Comparison of ENCODE assay signal across 19 cellular contexts in the genomic region with DNA sequence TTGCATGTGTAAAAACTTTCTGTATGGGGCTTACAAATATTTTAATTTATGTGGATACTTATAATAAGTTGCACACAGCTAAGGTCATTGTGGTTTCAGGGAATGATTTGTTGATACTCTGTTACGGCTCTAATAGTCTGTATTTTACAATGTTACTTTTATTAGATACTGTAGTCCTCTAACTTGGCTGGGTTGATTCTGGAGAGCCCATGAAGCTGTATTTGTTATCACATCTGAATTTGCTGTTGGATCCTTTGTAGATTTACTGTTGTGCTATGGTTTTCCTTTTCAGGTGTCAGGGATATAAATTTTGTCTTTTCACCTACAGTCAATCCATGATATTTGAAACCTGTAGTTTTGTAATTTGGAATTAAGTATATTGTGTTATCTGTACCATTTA.
DNase-seq lines count a peak whose midpoint lies in the region; ATAC-seq, FAIRE-seq and TF ChIP-seq lines count a peak whose summit lies in the region.
"Had no signal": no experiment of that assay in that cellular context is flagged by ENCODE, and none has a peak within 500 bp of the region (broad histone marks: within the 10 kb centered on the region; RNA-seq: fewer than 3 reads in every experiment).

No MANE protein-coding gene starts in this region.

- no peak for TF ChIP-seq POLR2A in gastroesophageal sphincter (IDR thresholded peaks at IDR 0.05)

- peak; percentile 11 for FAIRE-seq in GM19239 (lab: Jason Lieb, UNC)

- H3K27ac ChIP-seq in GM23338 (ENCODE audit: low read depth): no peak overlapping the region
- no peak overlapping the region for H3K27ac ChIP-seq in gastroesophageal sphincter
- H3K27ac ChIP-seq: BLaER1, C4-2B, GM23248 had no signal

- peaks cover 98% of the 10 kb centered on the region for H3K79me2 ChIP-seq in GM23338 (replicated peaks; ENCODE audit: insufficient read depth)

- H3K4me3 Mint-ChIP-seq in GM23338 (no peak overlapping the region), T-helper 17 cell (no peak overlapping the region), nephron progenitor cell (no peak overlapping the region)
- H3K4me3 Mint-ChIP-seq: B cell; CD8-positive, alpha-beta T cell; H9; HFFc6 had no signal

- H3K4me3 ChIP-seq in GM23338: no peak overlapping the region
- H3K4me3 ChIP-seq in gastroesophageal sphincter: no peak overlapping the region
- H3K4me3 ChIP-seq: BLaER1, GM23248 had no signal

- no peak overlapping the region for H2AFZ ChIP-seq in GM23338
- H2AFZ ChIP-seq: GM23248 had no signal

- TF ChIP-seq CTCF in GM23338 (conservative IDR thresholded peaks at IDR 0.05; ENCODE audit: low read depth in 2 of 2): no peak
- no peak for TF ChIP-seq CTCF in nephron progenitor cell (IDR thresholded peaks at IDR 0.05)
- TF ChIP-seq CTCF in gastroesophageal sphincter (IDR thresholded peaks at IDR 0.05): no peak

- 7 to 15% methylated on average over 1 of the region's 1 CpG for WGBS in gastroesophageal sphincter (ENCODE audit: low coverage in 1 of 2), 2 donors

- no peak overlapping the region for H3K4me2 ChIP-seq in GM23338
- H3K4me2 ChIP-seq: BLaER1 had no signal

- no peak for ATAC-seq in GM23338
- ATAC-seq in T-helper 17 cell: no peak
- no peak for ATAC-seq in HG03159 (IDR thresholded peaks at IDR 0.05; ENCODE audit: unreplicated experiment)
- no peak for ATAC-seq in gastroesophageal sphincter
- ATAC-seq: CD8-positive, alpha-beta T cell; HCT116 had no signal

- no peak for TF ChIP-seq EP300 in gastroesophageal sphincter (IDR thresholded peaks at IDR 0.05)

- H3K9me3 ChIP-seq in T-helper 17 cell (ENCODE audit: control insufficient read depth, low read length, poor library complexity, severe bottlenecking) (no peaks in the 10 kb centered on the region), gastroesophageal sphincter (no peaks in the 10 kb centered on the region)
- H3K9me3 ChIP-seq: BLaER1, Caco-2 had no signal

- H3K36me3 Mint-ChIP-seq in GM23338 (ENCODE audit: low read depth): peaks cover 7% of the 10 kb centered on the region; the same call in 2 of the 3 replicates
- H3K36me3 Mint-ChIP-seq in T-helper 17 cell (ENCODE audit: low read depth): peaks cover 2% of the 10 kb centered on the region
- peaks cover 11% of the 10 kb centered on the region for H3K36me3 Mint-ChIP-seq in nephron progenitor cell (ENCODE audit: low read depth)

- in situ Hi-C loops in ACHN (cut with HindIII; ENCODE audit: low pct_ligation_motif_present, low pct_unique_long_range_greater_than_20kb, low sequenced_read_pairs): no loop called here

- no peaks in the 10 kb centered on the region for H3F3A ChIP-seq in GM23338 (replicated peaks; ENCODE audit: low read depth)

- H3K4me1 Mint-ChIP-seq in GM23338 (peaks cover 62% of the 10 kb centered on the region), T-helper 17 cell (peaks cover 39% of the 10 kb centered on the region), nephron progenitor cell (peaks cover 34% of the 10 kb centered on the region)

- H3K27me3 ChIP-seq in GM23338 (ENCODE audit: insufficient read depth): no peaks in the 10 kb centered on the region
- H3K27me3 ChIP-seq in gastroesophageal sphincter: no peaks in the 10 kb centered on the region
- H3K27me3 ChIP-seq: BLaER1 had no signal

- H3K4me1 ChIP-seq in GM23338 (ENCODE audit: insufficient read depth): peaks cover 40% of the 10 kb centered on the region
- peaks cover 3 to 76% (median 4%) of the 10 kb centered on the region in 3 donors for H3K4me1 ChIP-seq in gastroesophageal sphincter

- no peaks in the 10 kb centered on the region for H3K9me2 ChIP-seq in GM23338 (ENCODE audit: insufficient read depth)

- H3K27ac Mint-ChIP-seq in GM23338: peak overlapping the region; percentile 63; the same call in 1 of the 2 replicates
- peak overlapping the region; percentile 16 for H3K27ac Mint-ChIP-seq in T-helper 17 cell
- peak overlapping the region; percentile 30 for H3K27ac Mint-ChIP-seq in nephron progenitor cell
- H3K27ac Mint-ChIP-seq: B cell; CD8-positive, alpha-beta T cell; HFFc6 had no signal

- H3K9me3 Mint-ChIP-seq in GM23338 (no peaks in the 10 kb centered on the region), nephron progenitor cell (no peaks in the 10 kb centered on the region)
- H3K9me3 Mint-ChIP-seq: CD4-positive, CD25-positive, alpha-beta regulatory T cell; CD8-positive, alpha-beta T cell; H9; HFFc6 had no signal

- DNase-seq in GM19239 (ENCODE audit: insufficient read length, low spot score) (no peak), GM23338 (ENCODE audit: low spot score) (no peak), T-helper 17 cell (no peak), nephron progenitor cell (no peak), ACHN (no peak)
- DNase-seq: Caco-2; CD4-positive, CD25-positive, alpha-beta regulatory T cell; CD8-positive, alpha-beta T cell; DMS153; GF-D8; GM23248; H9; HFFc6 had no signal

- no peaks in the 10 kb centered on the region for H4K20me1 ChIP-seq in GM23338 (replicated peaks; ENCODE audit: insufficient read depth)

- peaks cover 2% of the 10 kb centered on the region for H3K27me3 Mint-ChIP-seq in GM23338 (ENCODE audit: insufficient read depth, low read depth, poor library complexity)
- H3K27me3 Mint-ChIP-seq in T-helper 17 cell: no peaks in the 10 kb centered on the region
- H3K27me3 Mint-ChIP-seq in nephron progenitor cell (ENCODE audit: low read depth, poor library complexity): no peaks in the 10 kb centered on the region
- H3K27me3 Mint-ChIP-seq: B cell; CD4-positive, CD25-positive, alpha-beta regulatory T cell had no signal

- H3K36me3 ChIP-seq in GM23338 (ENCODE audit: insufficient read depth) (no peaks in the 10 kb centered on the region), gastroesophageal sphincter (no peaks in the 10 kb centered on the region)

TF ChIP-seq in GM23338, 12 proteins besides CTCF, POLR2A, EP300 and RAD21 (continues in another document):
- no peak for TF ChIP-seq NANOG (IDR thresholded peaks at IDR 0.05; ENCODE audit: borderline replicate concordance)
- TF ChIP-seq, protein P1, sequence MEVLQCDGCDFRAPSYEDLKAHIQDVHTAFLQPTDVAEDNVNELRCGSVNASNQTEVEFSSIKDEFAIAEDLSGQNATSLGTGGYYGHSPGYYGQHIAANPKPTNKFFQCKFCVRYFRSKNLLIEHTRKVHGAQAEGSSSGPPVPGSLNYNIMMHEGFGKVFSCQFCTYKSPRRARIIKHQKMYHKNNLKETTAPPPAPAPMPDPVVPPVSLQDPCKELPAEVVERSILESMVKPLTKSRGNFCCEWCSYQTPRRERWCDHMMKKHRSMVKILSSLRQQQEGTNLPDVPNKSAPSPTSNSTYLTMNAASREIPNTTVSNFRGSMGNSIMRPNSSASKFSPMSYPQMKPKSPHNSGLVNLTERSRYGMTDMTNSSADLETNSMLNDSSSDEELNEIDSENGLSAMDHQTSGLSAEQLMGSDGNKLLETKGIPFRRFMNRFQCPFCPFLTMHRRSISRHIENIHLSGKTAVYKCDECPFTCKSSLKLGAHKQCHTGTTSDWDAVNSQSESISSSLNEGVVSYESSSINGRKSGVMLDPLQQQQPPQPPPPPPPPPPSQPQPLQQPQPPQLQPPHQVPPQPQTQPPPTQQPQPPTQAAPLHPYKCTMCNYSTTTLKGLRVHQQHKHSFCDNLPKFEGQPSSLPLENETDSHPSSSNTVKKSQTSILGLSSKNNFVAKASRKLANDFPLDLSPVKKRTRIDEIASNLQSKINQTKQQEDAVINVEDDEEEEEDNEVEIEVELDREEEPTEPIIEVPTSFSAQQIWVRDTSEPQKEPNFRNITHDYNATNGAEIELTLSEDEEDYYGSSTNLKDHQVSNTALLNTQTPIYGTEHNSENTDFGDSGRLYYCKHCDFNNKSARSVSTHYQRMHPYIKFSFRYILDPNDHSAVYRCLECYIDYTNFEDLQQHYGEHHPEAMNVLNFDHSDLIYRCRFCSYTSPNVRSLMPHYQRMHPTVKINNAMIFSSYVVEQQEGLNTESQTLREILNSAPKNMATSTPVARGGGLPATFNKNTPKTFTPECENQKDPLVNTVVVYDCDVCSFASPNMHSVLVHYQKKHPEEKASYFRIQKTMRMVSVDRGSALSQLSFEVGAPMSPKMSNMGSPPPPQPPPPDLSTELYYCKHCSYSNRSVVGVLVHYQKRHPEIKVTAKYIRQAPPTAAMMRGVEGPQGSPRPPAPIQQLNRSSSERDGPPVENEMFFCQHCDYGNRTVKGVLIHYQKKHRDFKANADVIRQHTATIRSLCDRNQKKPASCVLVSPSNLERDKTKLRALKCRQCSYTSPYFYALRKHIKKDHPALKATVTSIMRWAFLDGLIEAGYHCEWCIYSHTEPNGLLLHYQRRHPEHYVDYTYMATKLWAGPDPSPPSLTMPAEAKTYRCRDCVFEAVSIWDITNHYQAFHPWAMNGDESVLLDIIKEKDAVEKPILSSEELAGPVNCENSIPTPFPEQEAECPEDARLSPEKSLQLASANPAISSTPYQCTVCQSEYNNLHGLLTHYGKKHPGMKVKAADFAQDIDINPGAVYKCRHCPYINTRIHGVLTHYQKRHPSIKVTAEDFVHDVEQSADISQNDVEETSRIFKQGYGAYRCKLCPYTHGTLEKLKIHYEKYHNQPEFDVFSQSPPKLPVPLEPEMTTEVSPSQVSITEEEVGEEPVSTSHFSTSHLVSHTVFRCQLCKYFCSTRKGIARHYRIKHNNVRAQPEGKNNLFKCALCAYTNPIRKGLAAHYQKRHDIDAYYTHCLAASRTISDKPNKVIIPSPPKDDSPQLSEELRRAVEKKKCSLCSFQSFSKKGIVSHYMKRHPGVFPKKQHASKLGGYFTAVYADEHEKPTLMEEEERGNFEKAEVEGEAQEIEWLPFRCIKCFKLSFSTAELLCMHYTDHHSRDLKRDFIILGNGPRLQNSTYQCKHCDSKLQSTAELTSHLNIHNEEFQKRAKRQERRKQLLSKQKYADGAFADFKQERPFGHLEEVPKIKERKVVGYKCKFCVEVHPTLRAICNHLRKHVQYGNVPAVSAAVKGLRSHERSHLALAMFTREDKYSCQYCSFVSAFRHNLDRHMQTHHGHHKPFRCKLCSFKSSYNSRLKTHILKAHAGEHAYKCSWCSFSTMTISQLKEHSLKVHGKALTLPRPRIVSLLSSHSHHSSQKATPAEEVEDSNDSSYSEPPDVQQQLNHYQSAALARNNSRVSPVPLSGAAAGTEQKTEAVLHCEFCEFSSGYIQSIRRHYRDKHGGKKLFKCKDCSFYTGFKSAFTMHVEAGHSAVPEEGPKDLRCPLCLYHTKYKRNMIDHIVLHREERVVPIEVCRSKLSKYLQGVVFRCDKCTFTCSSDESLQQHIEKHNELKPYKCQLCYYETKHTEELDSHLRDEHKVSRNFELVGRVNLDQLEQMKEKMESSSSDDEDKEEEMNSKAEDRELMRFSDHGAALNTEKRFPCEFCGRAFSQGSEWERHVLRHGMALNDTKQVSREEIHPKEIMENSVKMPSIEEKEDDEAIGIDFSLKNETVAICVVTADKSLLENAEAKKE (CRISPR knock-in tag; IDR thresholded peaks at IDR 0.05): no peak
- TF ChIP-seq, protein P2, sequence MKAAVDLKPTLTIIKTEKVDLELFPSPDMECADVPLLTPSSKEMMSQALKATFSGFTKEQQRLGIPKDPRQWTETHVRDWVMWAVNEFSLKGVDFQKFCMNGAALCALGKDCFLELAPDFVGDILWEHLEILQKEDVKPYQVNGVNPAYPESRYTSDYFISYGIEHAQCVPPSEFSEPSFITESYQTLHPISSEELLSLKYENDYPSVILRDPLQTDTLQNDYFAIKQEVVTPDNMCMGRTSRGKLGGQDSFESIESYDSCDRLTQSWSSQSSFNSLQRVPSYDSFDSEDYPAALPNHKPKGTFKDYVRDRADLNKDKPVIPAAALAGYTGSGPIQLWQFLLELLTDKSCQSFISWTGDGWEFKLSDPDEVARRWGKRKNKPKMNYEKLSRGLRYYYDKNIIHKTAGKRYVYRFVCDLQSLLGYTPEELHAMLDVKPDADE (IDR thresholded peaks at IDR 0.05): no peak
